In genomic region chr2:138239902-138240595, GRCh38 we compare ENCODE assay signal across 20 cellular contexts.
A peak's percentile ranks its signal among the peaks of the same experiment; 100 is the strongest.
DNase-seq lines count a peak whose midpoint lies in the region; ATAC-seq and TF ChIP-seq lines count a peak whose summit lies in the region.
"Had no signal": no experiment of that assay in that cellular context is flagged by ENCODE, and none has a peak within 500 bp of the region (broad histone marks: within the 10 kb centered on the region; RNA-seq: fewer than 3 reads in every experiment).

No MANE protein-coding gene starts in this region.

- H3K4me3 ChIP-seq in GM23248 = no peak overlapping the region
- H3K4me3 ChIP-seq in astrocyte of the spinal cord (ENCODE audit: low read depth, low read length) = no peak overlapping the region
- no peak overlapping the region for H3K4me3 ChIP-seq in right atrium auricular region
- H3K4me3 ChIP-seq: heart left ventricle, MG63, SJSA1 had no signal

- no peaks in the 10 kb centered on the region for H3K27me3 ChIP-seq in GM23248 (replicated peaks; ENCODE audit: insufficient read depth)
- H3K27me3 ChIP-seq in right atrium auricular region = no peaks in the 10 kb centered on the region
- H3K27me3 ChIP-seq: heart left ventricle, MG63, SJSA1 had no signal

- H3K4me1 ChIP-seq in GM23248 (ENCODE audit: insufficient read depth) = peaks cover 18% of the 10 kb centered on the region
- peaks cover 0 to 7% of the 10 kb centered on the region in 2 donors for H3K4me1 ChIP-seq in right atrium auricular region

- TF ChIP-seq CTCF in astrocyte of the spinal cord (IDR thresholded peaks at IDR 0.05; ENCODE audit: low read depth, low read length) (no peak), right atrium auricular region (IDR thresholded peaks at IDR 0.05) (no peak)

- H3K79me2 ChIP-seq in GM23248 (ENCODE audit: insufficient read depth) = no peaks in the 10 kb centered on the region

- H3K27me3 Mint-ChIP-seq in stimulated activated naive CD8-positive, alpha-beta T cell treated with anti-CD3 and anti-CD28 coated beads, Interleukin-15, amount 100 ng/mL, for 72 hours = no peaks in the 10 kb centered on the region
- no peaks in the 10 kb centered on the region for H3K27me3 Mint-ChIP-seq in activated CD8-positive, alpha-beta memory T cell treated with anti-CD3 and anti-CD28 coated beads, Interleukin-2, amount 10 ng/mL, durations not matched to agents 7 days and 5 days
- H3K27me3 Mint-ChIP-seq: dendritic cell treated with granulocyte-macrophage colony-stimulating factor and Interleukin-4, amounts not matched to agents 40 ng/mL and 50 ng/mL, for 4 days had no signal

- H3K4me3 Mint-ChIP-seq in stimulated activated naive CD8-positive, alpha-beta T cell treated with anti-CD3 and anti-CD28 coated beads, Interleukin-15, amount 100 ng/mL, for 72 hours = no peak overlapping the region
- H3K4me3 Mint-ChIP-seq in activated CD8-positive, alpha-beta memory T cell treated with anti-CD3 and anti-CD28 coated beads, Interleukin-2, amount 10 ng/mL, durations not matched to agents 7 days and 5 days = no peak overlapping the region
- H3K4me3 Mint-ChIP-seq: dendritic cell treated with granulocyte-macrophage colony-stimulating factor and Interleukin-4, amounts not matched to agents 40 ng/mL and 50 ng/mL, for 4 days; T-helper 2 cell treated with Interferon-gamma antibody and Interleukin-4, amounts not matched to agents 5 μg/mL and 100 μg/mL, for 36 hours had no signal

- peak; percentile 3 for DNase-seq in GM23248
- DNase-seq in astrocyte of the spinal cord (ENCODE audit: low read depth, low spot score) = peak; percentile 41
- no peak for DNase-seq in right atrium auricular region (ENCODE audit: low spot score)
- DNase-seq in stimulated activated naive CD8-positive, alpha-beta T cell treated with anti-CD3 and anti-CD28 coated beads, Interleukin-15, amount 100 ng/mL, for 72 hours = no peak
- DNase-seq in SKM-1 (lab: John Stamatoyannopoulos, UW; ENCODE audit: unreplicated experiment) = no peak
- DNase-seq in SIG-M5 treated with dmso at 0.1 percent for 504 hours (lab: John Stamatoyannopoulos, UW; ENCODE audit: unreplicated experiment) = no peak
- DNase-seq in amygdala (lab: John Stamatoyannopoulos, UW) = no peak
- no peak for DNase-seq in activated CD8-positive, alpha-beta memory T cell treated with anti-CD3 and anti-CD28 coated beads, Interleukin-2, amount 10 ng/mL, durations not matched to agents 7 days and 5 days
- DNase-seq: activated CD4-positive, CD25-positive, alpha-beta regulatory T cell; activated CD8-positive, alpha-beta memory T cell treated with anti-CD3 and anti-CD28 coated beads for 24 hours; anterior cingulate cortex; Calu3; heart left ventricle; MG63; NCI-H187 treated with DMSO at 0.1 percent for 48 hours; NCI-H446 had no signal

- H3K9ac ChIP-seq in GM23248 = no peak overlapping the region

- H3K9me3 ChIP-seq in GM23248 (ENCODE audit: low read depth) (no peaks in the 10 kb centered on the region), right atrium auricular region (no peaks in the 10 kb centered on the region)
- H3K9me3 ChIP-seq: heart left ventricle, SJSA1 had no signal

- H2AFZ ChIP-seq in GM23248 = no peak overlapping the region

- no peaks in the 10 kb centered on the region for H4K20me1 ChIP-seq in GM23248 (ENCODE audit: insufficient read depth)

- no peaks in the 10 kb centered on the region; the same call in 1 of the 2 replicates for H3K36me3 ChIP-seq in GM23248 (ENCODE audit: low read depth)
- no peaks in the 10 kb centered on the region for H3K36me3 ChIP-seq in right atrium auricular region
- H3K36me3 ChIP-seq: heart left ventricle, MG63, SJSA1 had no signal

- H3F3A ChIP-seq in GM23248 (ENCODE audit: insufficient read depth) = no peaks in the 10 kb centered on the region; the same call in 1 of the 2 replicates

- H3K9me2 ChIP-seq in GM23248 (ENCODE audit: insufficient read depth) = no peaks in the 10 kb centered on the region

- H3K9me3 Mint-ChIP-seq in stimulated activated naive CD8-positive, alpha-beta T cell treated with anti-CD3 and anti-CD28 coated beads, Interleukin-15, amount 100 ng/mL, for 72 hours = no peaks in the 10 kb centered on the region
- H3K9me3 Mint-ChIP-seq in activated CD8-positive, alpha-beta memory T cell treated with anti-CD3 and anti-CD28 coated beads, Interleukin-2, amount 10 ng/mL, durations not matched to agents 7 days and 5 days (ENCODE audit: low read depth) = no peaks in the 10 kb centered on the region
- H3K9me3 Mint-ChIP-seq: dendritic cell treated with granulocyte-macrophage colony-stimulating factor and Interleukin-4, amounts not matched to agents 40 ng/mL and 50 ng/mL, for 4 days; T-helper 2 cell treated with Interferon-gamma antibody and Interleukin-4, amounts not matched to agents 5 μg/mL and 100 μg/mL, for 36 hours had no signal

- no peaks in the 10 kb centered on the region for H3K36me3 Mint-ChIP-seq in activated CD8-positive, alpha-beta memory T cell treated with anti-CD3 and anti-CD28 coated beads, Interleukin-2, amount 10 ng/mL, durations not matched to agents 7 days and 5 days

- peak; percentile 46 for ATAC-seq in stimulated activated naive CD8-positive, alpha-beta T cell treated with anti-CD3 and anti-CD28 coated beads, Interleukin-15, amount 100 ng/mL, for 72 hours
- no peak for ATAC-seq in activated CD8-positive, alpha-beta memory T cell treated with anti-CD3 and anti-CD28 coated beads, Interleukin-2, amount 10 ng/mL, durations not matched to agents 7 days and 5 days
- ATAC-seq: HepG2 had no signal

- H3K4me2 ChIP-seq in GM23248 (ENCODE audit: unreplicated experiment) = no peak overlapping the region

- CTCF ChIA-PET in activated CD8-positive, alpha-beta memory T cell treated with anti-CD3 and anti-CD28 coated beads, Interleukin-2, amount 10 ng/mL, durations not matched to agents 7 days and 5 days (lab: Charles Lee) = no interaction called here

- H3K4me1 Mint-ChIP-seq in stimulated activated naive CD8-positive, alpha-beta T cell treated with anti-CD3 and anti-CD28 coated beads, Interleukin-15, amount 100 ng/mL, for 72 hours = peaks cover 8% of the 10 kb centered on the region
- H3K4me1 Mint-ChIP-seq in activated CD8-positive, alpha-beta memory T cell treated with anti-CD3 and anti-CD28 coated beads, Interleukin-2, amount 10 ng/mL, durations not matched to agents 7 days and 5 days = no peaks in the 10 kb centered on the region

- peak overlapping the region in 1 of 2 donors; percentile 80 for H3K27ac Mint-ChIP-seq in stimulated activated naive CD8-positive, alpha-beta T cell treated with anti-CD3 and anti-CD28 coated beads, Interleukin-15, amount 100 ng/mL, for 72 hours
- no peak overlapping the region for H3K27ac Mint-ChIP-seq in activated CD8-positive, alpha-beta memory T cell treated with anti-CD3 and anti-CD28 coated beads, Interleukin-2, amount 10 ng/mL, durations not matched to agents 7 days and 5 days
- H3K27ac Mint-ChIP-seq: dendritic cell treated with granulocyte-macrophage colony-stimulating factor and Interleukin-4, amounts not matched to agents 40 ng/mL and 50 ng/mL, for 4 days; T-helper 2 cell treated with Interferon-gamma antibody and Interleukin-4, amounts not matched to agents 5 μg/mL and 100 μg/mL, for 36 hours had no signal

- H3K27ac ChIP-seq in GM23248 = no peak overlapping the region
- peak overlapping the region; percentile 29 to 46 for H3K27ac ChIP-seq in right atrium auricular region
- H3K27ac ChIP-seq: SJSA1 had no signal

- in situ Hi-C loops in GM23248 (cut with MboI) (no loop called here), astrocyte of the spinal cord (cut with HindIII; ENCODE audit: low sequenced_read_pairs) (no loop called here)

- 83 to 90% methylated on average over 3 of the region's 3 CpGs for WGBS in GM23248 (ENCODE audit: low coverage in 1 of 2, low lambda C conversion rate in 2 of 2, missing lambda C conversion rate in 2 of 2), 2 experiments

Comparison
In these comparisons a context has a peak if more than half of its experiments do, and no peak if none do; other contexts are left out.
1. DNase-seq: peak in GM23248 (single experiment) and astrocyte of the spinal cord (single experiment); none in right atrium auricular region (single experiment), stimulated activated naive CD8-positive, alpha-beta T cell treated with anti-CD3 and anti-CD28 coated beads, Interleukin-15, amount 100 ng/mL, for 72 hours (0 of 2), SKM-1 (single experiment), SIG-M5 treated with dmso at 0.1 percent for 504 hours (single experiment), amygdala (0 of 56) and activated CD8-positive, alpha-beta memory T cell treated with anti-CD3 and anti-CD28 coated beads, Interleukin-2, amount 10 ng/mL, durations not matched to agents 7 days and 5 days (single experiment).